In genomic region chr9:25513509-25514033, GRCh38 we compare ENCODE assay signal across 27 cellular contexts.
"Had no signal": no experiment of that assay in that cellular context is flagged by ENCODE, and none has a peak within 500 bp of the region (broad histone marks: within the 10 kb centered on the region; RNA-seq: fewer than 3 reads in every experiment).

No MANE protein-coding gene starts in this region.

- H3K4me1 ChIP-seq: SJSA1 had no signal

- H3K36me3 ChIP-seq: brain microvascular endothelial cell, MG63, SJSA1 had no signal

- H3K27ac ChIP-seq: brain microvascular endothelial cell, SJSA1 had no signal

- DNase-seq: activated CD4-positive, alpha-beta T cell treated with anti-CD3 and anti-CD28 coated beads, Interleukin-2, amount 10 ng/mL, durations not matched to agents 24 days and 14 days; activated CD4-positive, alpha-beta T cell treated with anti-CD3 and anti-CD28 coated beads, Interleukin-2, amount 50 U/mL, for 48 hours; activated CD4-positive, CD25-positive, alpha-beta regulatory T cell treated with anti-CD3 and anti-CD28 coated beads, Interleukin-2, amount 50 U/mL, for 72 hours; activated CD8-positive, alpha-beta memory T cell treated with anti-CD3 and anti-CD28 coated beads, Interleukin-2, amount 10 ng/mL, durations not matched to agents 7 days and 5 days; activated effector memory CD4-positive, alpha-beta T cell treated with anti-CD3 and anti-CD28 coated beads, Interleukin-2, amount 50 U/mL, for 16 hours; activated naive CD4-positive, alpha-beta T cell treated with Interleukin-2 at 50 U/mL for 16 hours; activated naive CD8-positive, alpha-beta T cell treated with anti-CD3 and anti-CD28 coated beads, Interleukin-2, amount 50 U/mL, for 24 hours; activated T-cell treated with anti-CD3 and anti-CD28 coated beads, Interleukin-2, amount 50 U/mL, for 4 hours; brain microvascular endothelial cell; caudate nucleus; KG1; MG63; MV-4-11; NCI-H1092 treated with DMSO at 0.1 percent for 48 hours; NCI-H1417 treated with DMSO at 0.1 percent for 48 hours; NCI-H1694; NCI-H2029; NCI-H2107; NCI-H2171 treated with DMSO at 0.1 percent for 48 hours; NCI-H345; NCI-H510A; NCI-H526 treated with DMSO at 0.1 percent for 48 hours; NCI-H82; SHP77 had no signal

- H3K9me3 ChIP-seq: MG63, SJSA1 had no signal

- H3K4me3 ChIP-seq: MG63, SJSA1 had no signal

- H3K27me3 ChIP-seq: brain microvascular endothelial cell, MG63, SJSA1 had no signal

- ATAC-seq: activated CD8-positive, alpha-beta memory T cell treated with anti-CD3 and anti-CD28 coated beads, Interleukin-2, amount 10 ng/mL, durations not matched to agents 7 days and 5 days; activated naive CD4-positive, alpha-beta T cell treated with anti-CD3 and anti-CD28 coated beads, Interleukin-2, amount 50 U/mL, for 72 hours; activated naive CD8-positive, alpha-beta T cell treated with anti-CD3 and anti-CD28 coated beads, Interleukin-2, amount 50 U/mL, for 24 hours; activated T-cell treated with anti-CD3 and anti-CD28 coated beads, Interleukin-2, amount 50 U/mL, for 4 hours; SK-N-SH treated with all-trans-retinoic acid at 6 μM for 48 hours had no signal
